In the genomic region with DNA sequence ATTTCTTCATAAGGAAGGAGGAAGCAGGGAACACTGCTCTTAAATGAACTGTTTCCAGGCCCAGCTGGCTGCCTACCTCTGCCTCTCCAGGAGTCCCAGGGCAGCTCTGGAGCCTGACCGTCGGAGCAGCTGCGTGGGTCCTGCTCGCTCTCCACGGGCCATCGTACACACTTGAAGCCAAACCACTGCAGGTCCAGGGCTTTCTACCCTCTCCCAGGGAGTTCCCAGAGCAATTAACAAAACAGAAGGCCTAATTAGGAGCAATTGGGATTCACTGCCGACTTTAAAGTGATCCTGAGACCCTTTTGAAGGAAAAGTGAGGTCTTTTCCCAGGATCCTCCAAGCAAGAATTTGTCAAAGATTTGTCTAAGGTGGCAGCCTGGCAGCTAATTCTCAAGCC, we compare ENCODE assay signal across 27 cellular contexts.
DNase-seq lines count a peak whose midpoint lies in the region; ATAC-seq, FAIRE-seq and TF ChIP-seq lines count a peak whose summit lies in the region.
"Had no signal": no experiment of that assay in that cellular context is flagged by ENCODE, and none has a peak within 500 bp of the region (broad histone marks: within the 10 kb centered on the region; RNA-seq: fewer than 3 reads in every experiment).

No MANE protein-coding gene starts in this region.

- TF ChIP-seq CTCF in WTC11 (IDR thresholded peaks at IDR 0.05) (no peak), ascending aorta (IDR thresholded peaks at IDR 0.05) (no peak)

- no peak for FAIRE-seq in GM12891 (lab: Jason Lieb, UNC)
- FAIRE-seq: GM12892, GM18507, H54 had no signal

- H3K27me3 ChIP-seq in HUES6 (ENCODE audit: control insufficient read depth, insufficient read depth, low read length) (peaks cover 32% of the 10 kb centered on the region), iPS-15b (ENCODE audit: control insufficient read depth, insufficient read depth, low read length) (peaks cover 28% of the 10 kb centered on the region), neuronal stem cell (ENCODE audit: control insufficient read depth in 3 of 3, insufficient read depth in 3 of 3, low read depth in 1 of 3, low read length in 3 of 3) (peaks cover 0 to 60% (median 2%) of the 10 kb centered on the region in 3 experiments), ascending aorta (no peaks in the 10 kb centered on the region)
- H3K27me3 ChIP-seq: BLaER1 had no signal

- WGBS in neuronal stem cell (ENCODE audit: extremely low coverage in 2 of 2, insufficient read length in 2 of 2, insufficient replicate concordance in 1 of 2), 2 donors, result no CpG with 5 or more reads among the region's 7 CpGs

- H3K27ac Mint-ChIP-seq in WTC11, result peak overlapping the region; percentile 55; the same call in 1 of the 2 replicates
- H3K27ac Mint-ChIP-seq: CD4-positive, alpha-beta memory T cell; IgD-negative memory B cell had no signal

- H3K9me3 Mint-ChIP-seq in WTC11, result no peaks in the 10 kb centered on the region
- H3K9me3 Mint-ChIP-seq: IgD-negative memory B cell had no signal

- no peak overlapping the region for H3K23ac ChIP-seq in neuronal stem cell (ENCODE audit: low read depth, low read length, poor library complexity)

- H3K4me1 ChIP-seq in HUES6 (ENCODE audit: control insufficient read depth, insufficient read depth, low read length) (peaks cover 34% of the 10 kb centered on the region), iPS-15b (ENCODE audit: control insufficient read depth, insufficient read depth, low read length) (peaks cover 26% of the 10 kb centered on the region), neuronal stem cell (ENCODE audit: control insufficient read depth in 2 of 2, insufficient read depth in 1 of 2, low read depth in 1 of 2, low read length in 2 of 2) (peaks cover 0 to 14% of the 10 kb centered on the region in 2 donors), ascending aorta (no peaks in the 10 kb centered on the region)
- H3K4me1 ChIP-seq: BLaER1 had no signal

- no peak overlapping the region for H2AFZ ChIP-seq in neuronal stem cell (ENCODE audit: low read length)

- no peak overlapping the region for H2BK5ac ChIP-seq in neuronal stem cell (ENCODE audit: low read length)

- DNase-seq in WTC11 (ENCODE audit: low spot score) (peak; percentile 42), neuronal stem cell (ENCODE audit: low spot score) (no peak), GM12891 (ENCODE audit: insufficient read length, low spot score) (no peak), RPMI8226 (no peak), ascending aorta (ENCODE audit: low spot score in 2 of 2) (no peak)
- DNase-seq: Calu3; CD4-positive, alpha-beta memory T cell; DMS53; EL; Karpas-422; NCI-H1092; NCI-H1436 treated with DMSO at 0.1 percent for 48 hours; NCI-H2029 treated with DMSO at 0.1 percent for 48 hours; NCI-H2171; NCI-H446; NCI-H774; OCI-M1; SHP77 treated with DMSO at 0.1 percent for 48 hours had no signal

- H3K36me3 ChIP-seq in HUES6 (ENCODE audit: control insufficient read depth, insufficient read depth, low read length) (no peaks in the 10 kb centered on the region), iPS-15b (ENCODE audit: control insufficient read depth, insufficient read depth, low read length) (no peaks in the 10 kb centered on the region), neuronal stem cell (replicated peaks in 1 of 2; ENCODE audit: control insufficient read depth in 2 of 2, insufficient read depth in 2 of 2, low read length in 2 of 2) (no peaks in the 10 kb centered on the region), ascending aorta (no peaks in the 10 kb centered on the region)
- H3K36me3 ChIP-seq: BLaER1 had no signal

- H3K27ac ChIP-seq in HUES6 (ENCODE audit: low read depth, low read length), result no peak overlapping the region
- peak overlapping the region; percentile 41 for H3K27ac ChIP-seq in neuronal stem cell (replicated peaks; ENCODE audit: low read length)
- no peak overlapping the region for H3K27ac ChIP-seq in ascending aorta
- H3K27ac ChIP-seq: BLaER1 had no signal

- H3K9ac ChIP-seq in HUES6 (ENCODE audit: low read length) (peak overlapping the region; percentile 42), iPS-15b (ENCODE audit: low read depth, low read length) (no peak overlapping the region), neuronal stem cell (ENCODE audit: low read depth, low read length, poor library complexity) (no peak overlapping the region)
- H3K9ac ChIP-seq: BLaER1 had no signal

- H3K4me3 ChIP-seq in HUES6 (ENCODE audit: low read depth, low read length), result peak overlapping the region; percentile 14
- H3K4me3 ChIP-seq in iPS-15b (ENCODE audit: low read depth, low read length), result peak overlapping the region; percentile 30
- H3K4me3 ChIP-seq in neuronal stem cell (ENCODE audit: low read length in 2 of 2), result no peak overlapping the region
- no peak overlapping the region for H3K4me3 ChIP-seq in ascending aorta
- H3K4me3 ChIP-seq: BLaER1 had no signal

- H3K4me3 Mint-ChIP-seq in WTC11, result peak overlapping the region; percentile 6
- H3K4me3 Mint-ChIP-seq: CD4-positive, alpha-beta memory T cell; IgD-negative memory B cell had no signal

- peak overlapping the region; percentile 86 for H3K18ac ChIP-seq in neuronal stem cell (ENCODE audit: low read length)

- TF ChIP-seq POLR2A in GM12891 (IDR thresholded peaks at IDR 0.05; ENCODE audit: low read depth, low read length), result no peak

- intact Hi-C loops in ascending aorta (cut with DNase I), result no loop called here

- H2BK15ac ChIP-seq in neuronal stem cell (ENCODE audit: low read length), result no peak overlapping the region

- no peak overlapping the region for H3K4me2 ChIP-seq in neuronal stem cell (ENCODE audit: insufficient read depth, low read length, poor library complexity, severe bottlenecking)
- H3K4me2 ChIP-seq: BLaER1 had no signal

- H2BK12ac ChIP-seq in neuronal stem cell (ENCODE audit: low read length), result no peak overlapping the region

- H4K8ac ChIP-seq in neuronal stem cell (ENCODE audit: low read depth, low read length), result no peak overlapping the region

- H3K9me3 ChIP-seq in HUES6 (ENCODE audit: control insufficient read depth, insufficient read depth, low read depth, low read length) (no peaks in the 10 kb centered on the region), iPS-15b (ENCODE audit: control insufficient read depth, insufficient read depth, low read length) (no peaks in the 10 kb centered on the region), neuronal stem cell (replicated peaks in 1 of 2; ENCODE audit: control insufficient read depth in 2 of 2, insufficient read depth in 1 of 2, low read depth in 1 of 2, low read length in 2 of 2) (peaks cover 0 to 1% of the 10 kb centered on the region in 2 donors), ascending aorta (no peaks in the 10 kb centered on the region)
- H3K9me3 ChIP-seq: BLaER1 had no signal

- CTCF ChIA-PET in WTC11 (lab: Charles Lee), result interaction anchor here (1.1 kb wide), 1 partner anchor 43 kb away, joined by 3 read pairs; no protein-coding TSS in a partner anchor

- H3K27me3 Mint-ChIP-seq in WTC11 (ENCODE audit: low read depth), result peaks cover 58% of the 10 kb centered on the region

- H3K36me3 Mint-ChIP-seq in WTC11, result no peaks in the 10 kb centered on the region
- H3K36me3 Mint-ChIP-seq: CD4-positive, alpha-beta memory T cell had no signal

- H3K79me1 ChIP-seq in neuronal stem cell (ENCODE audit: low read depth, low read length), result no peaks in the 10 kb centered on the region

- no peak overlapping the region for H4K91ac ChIP-seq in neuronal stem cell (ENCODE audit: low read depth, low read length, poor library complexity)

- H2BK120ac ChIP-seq in neuronal stem cell (ENCODE audit: low read depth, low read length), result no peak overlapping the region

- no peak overlapping the region for H2AK5ac ChIP-seq in neuronal stem cell (ENCODE audit: low read depth, low read length)

- peaks cover 47% of the 10 kb centered on the region for H3K4me1 Mint-ChIP-seq in WTC11

- peak; percentile 86 for ATAC-seq in WTC11
- ATAC-seq in GM19351 (IDR thresholded peaks at IDR 0.05; ENCODE audit: unreplicated experiment), result no peak
- ATAC-seq: SK-N-SH treated with all-trans-retinoic acid at 6 μM for 48 hours had no signal

- H3K4ac ChIP-seq in neuronal stem cell (ENCODE audit: low read length), result no peak overlapping the region

- H3K14ac ChIP-seq in neuronal stem cell (ENCODE audit: low read length), result no peak overlapping the region

- POLR2A ChIA-PET in WTC11 (lab: Charles Lee), result interaction anchor here (0.5 to 1.1 kb wide), 2 partner anchors 74 to 1301 kb away, joined by 3 read pairs; no protein-coding TSS in a partner anchor

TF ChIP-seq in WTC11, 78 proteins besides CTCF, POLR2A, EP300 and RAD21 (continues in another document):
- no peak for TF ChIP-seq IRF2 (CRISPR knock-in tag; IDR thresholded peaks at IDR 0.05; ENCODE audit: borderline replicate concordance, low read depth)
- TF ChIP-seq, protein P1, sequence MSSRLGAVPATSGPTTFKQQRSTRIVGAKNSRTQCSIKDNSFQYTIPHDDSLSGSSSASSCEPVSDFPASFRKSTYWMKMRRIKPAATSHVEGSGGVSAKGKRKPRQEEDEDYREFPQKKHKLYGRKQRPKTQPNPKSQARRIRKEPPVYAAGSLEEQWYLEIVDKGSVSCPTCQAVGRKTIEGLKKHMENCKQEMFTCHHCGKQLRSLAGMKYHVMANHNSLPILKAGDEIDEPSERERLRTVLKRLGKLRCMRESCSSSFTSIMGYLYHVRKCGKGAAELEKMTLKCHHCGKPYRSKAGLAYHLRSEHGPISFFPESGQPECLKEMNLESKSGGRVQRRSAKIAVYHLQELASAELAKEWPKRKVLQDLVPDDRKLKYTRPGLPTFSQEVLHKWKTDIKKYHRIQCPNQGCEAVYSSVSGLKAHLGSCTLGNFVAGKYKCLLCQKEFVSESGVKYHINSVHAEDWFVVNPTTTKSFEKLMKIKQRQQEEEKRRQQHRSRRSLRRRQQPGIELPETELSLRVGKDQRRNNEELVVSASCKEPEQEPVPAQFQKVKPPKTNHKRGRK (CRISPR knock-in tag; IDR thresholded peaks at IDR 0.05; ENCODE audit: borderline replicate concordance), result no peak
- no peak for TF ChIP-seq GTF2I (CRISPR knock-in tag; conservative IDR thresholded peaks at IDR 0.05)

TF ChIP-seq in GM12891, 5 proteins besides CTCF, POLR2A, EP300 and RAD21:
- TF ChIP-seq POU2F2 (IDR thresholded peaks at IDR 0.05; ENCODE audit: low read depth, low read length) (no peak), PAX5 (IDR thresholded peaks at IDR 0.05; ENCODE audit: insufficient read depth, low read length, severe bottlenecking) (no peak), POLR2AphosphoS5 (IDR thresholded peaks at IDR 0.05; ENCODE audit: low read depth, low read length) (no peak), SPI1 (IDR thresholded peaks at IDR 0.05; ENCODE audit: low read depth, low read length) (no peak), TAF1 (IDR thresholded peaks at IDR 0.05; ENCODE audit: low read depth, low read length) (no peak)

Comparison
In these comparisons a context has a peak if more than half of its experiments do, and no peak if none do; other contexts are left out.
1. H3K4me3 ChIP-seq: peak in HUES6 (single experiment) and iPS-15b (single experiment); none in neuronal stem cell (0 of 2) and ascending aorta (0 of 2).